ENCODE assay signal across 8 cellular contexts in the genomic region with DNA sequence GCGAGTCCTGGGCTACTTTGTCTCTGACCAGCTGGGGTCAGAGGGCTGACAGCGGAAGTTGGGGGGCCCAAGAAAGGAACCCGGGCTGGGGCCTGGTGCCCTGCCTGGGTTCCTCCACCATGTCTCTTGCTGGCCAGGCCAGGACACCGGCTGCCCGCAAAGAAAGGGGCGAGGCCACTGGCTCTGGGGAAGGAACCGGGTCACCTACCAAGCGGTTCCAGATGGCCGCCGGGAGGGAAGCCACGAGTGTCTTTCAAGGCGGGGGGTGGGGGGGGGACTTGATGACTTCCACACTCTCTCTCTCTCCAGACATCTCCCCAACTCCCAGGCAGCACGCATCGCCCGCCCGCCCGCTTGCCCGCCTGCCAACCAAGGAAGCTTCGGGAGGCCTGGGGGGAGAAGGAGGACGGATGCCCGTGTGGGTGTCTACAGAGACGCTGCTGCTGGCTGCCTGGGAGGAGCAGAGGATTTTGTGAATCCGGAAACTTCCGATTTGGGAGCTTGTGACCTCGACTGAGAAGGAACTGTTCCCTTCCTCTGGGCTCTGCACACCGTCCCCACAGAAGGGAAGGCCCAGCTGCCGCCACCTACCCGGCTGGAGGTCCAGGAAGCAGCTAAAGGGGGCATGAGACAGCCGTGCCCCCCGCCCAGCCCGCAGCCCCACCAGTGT. TPM values are rescaled to one million over a fixed set of nuclear protein-coding genes. Genes with fewer than 3 reads are reported as not detected.
DNase-seq lines count a peak whose midpoint lies in the region; ATAC-seq and TF ChIP-seq lines count a peak whose summit lies in the region.

No MANE protein-coding gene starts in this region.

- TF ChIP-seq POLR2A in suprapubic skin (IDR thresholded peaks at IDR 0.05): no peak

- H3K9me3 ChIP-seq in ectodermal cell (ENCODE audit: control insufficient read depth, low read length) (no peaks in the 10 kb centered on the region), mesenchymal stem cell (ENCODE audit: control insufficient read depth, low read length) (no peaks in the 10 kb centered on the region), suprapubic skin (no peaks in the 10 kb centered on the region)

- no peak for TF ChIP-seq EP300 in suprapubic skin (IDR thresholded peaks at IDR 0.05)

- TF ChIP-seq CTCF in suprapubic skin (IDR thresholded peaks at IDR 0.05): no peak

- H2BK12ac ChIP-seq in mesenchymal stem cell (ENCODE audit: low read length in 2 of 2): peak overlapping the region in 1 of 2 experiments; percentile 85

- intact Hi-C loops in posterior vena cava (cut with DNase I): loop anchor here in 1 of 2 donors (2.0 kb wide), 1 partner anchor 32 kb away; no protein-coding TSS in a partner anchor

- H3K79me1 ChIP-seq in mesenchymal stem cell (replicated peaks; ENCODE audit: low read length, poor library complexity, severe bottlenecking): no peaks in the 10 kb centered on the region

- DNase-seq in AG08395 (ENCODE audit: low spot score): peak; percentile 86
- peak; percentile 39 for DNase-seq in SKM-1 (lab: John Stamatoyannopoulos, UW; ENCODE audit: unreplicated experiment)
- DNase-seq in mesenchymal stem cell: peak; percentile 74
- peak in 1 of 2 donors; percentile 80 for DNase-seq in suprapubic skin (ENCODE audit: low spot score in 2 of 2)
- DNase-seq in posterior vena cava (ENCODE audit: low spot score): no peak

- H2BK5ac ChIP-seq in mesenchymal stem cell (ENCODE audit: low read depth, low read length, poor library complexity, severe bottlenecking): no peak overlapping the region

- peak overlapping the region; percentile 92 for H3K9ac ChIP-seq in mesenchymal stem cell (ENCODE audit: low read length)

- peak overlapping the region; percentile 75 for H3K4me3 ChIP-seq in ectodermal cell (ENCODE audit: insufficient read depth, low read depth, low read length)
- peak overlapping the region; percentile 96 to 98 for H3K4me3 ChIP-seq in mesenchymal stem cell (ENCODE audit: insufficient read depth in 1 of 2, low read depth in 1 of 2, low read length in 2 of 2)
- peak overlapping the region; percentile 88 for H3K4me3 ChIP-seq in suprapubic skin

- H3K4me1 ChIP-seq in ectodermal cell (ENCODE audit: control insufficient read depth, insufficient read depth, low read length) (no peaks in the 10 kb centered on the region), mesenchymal stem cell (ENCODE audit: control insufficient read depth, insufficient read depth, low read depth, low read length) (peaks cover 40% of the 10 kb centered on the region), suprapubic skin (peaks cover 25% of the 10 kb centered on the region)

- ATAC-seq in GM19452 (IDR thresholded peaks at IDR 0.05; ENCODE audit: unreplicated experiment) (peak; percentile 5), GM18517 (IDR thresholded peaks at IDR 0.05; ENCODE audit: unreplicated experiment) (no peak)

- peak overlapping the region; percentile 42 for H2BK120ac ChIP-seq in mesenchymal stem cell (ENCODE audit: low read depth, low read length)

- peak overlapping the region; percentile 31 to 97 for H3K4ac ChIP-seq in mesenchymal stem cell (ENCODE audit: low read depth in 1 of 2, low read length in 2 of 2)

- no peak overlapping the region for H3K23ac ChIP-seq in mesenchymal stem cell (ENCODE audit: low read length in 2 of 2)

- no peaks in the 10 kb centered on the region for H3K27me3 ChIP-seq in ectodermal cell (ENCODE audit: control insufficient read depth, insufficient read depth, low read length, poor library complexity, severe bottlenecking)
- no peaks in the 10 kb centered on the region for H3K27me3 ChIP-seq in mesenchymal stem cell (ENCODE audit: control insufficient read depth in 1 of 2, insufficient read depth in 1 of 2, low read length in 2 of 2)
- no peaks in the 10 kb centered on the region for H3K27me3 ChIP-seq in suprapubic skin

- no peak overlapping the region for H2AFZ ChIP-seq in mesenchymal stem cell (ENCODE audit: low read depth, low read length)

- H3K36me3 ChIP-seq in ectodermal cell (ENCODE audit: control insufficient read depth, insufficient read depth, low read length) (no peaks in the 10 kb centered on the region), mesenchymal stem cell (ENCODE audit: control insufficient read depth in 1 of 2, insufficient read depth in 2 of 2, low read depth in 1 of 2, low read length in 2 of 2) (peaks cover 0 to 39% of the 10 kb centered on the region in 2 experiments), suprapubic skin (no peaks in the 10 kb centered on the region)

- peak overlapping the region; percentile 54 for H2BK15ac ChIP-seq in mesenchymal stem cell (ENCODE audit: low read depth, poor library complexity, severe bottlenecking)

- peak overlapping the region; percentile 66 for H4K8ac ChIP-seq in mesenchymal stem cell (ENCODE audit: low read length)

- no peak overlapping the region for H2AK5ac ChIP-seq in mesenchymal stem cell (ENCODE audit: low read length, severe bottlenecking)

- H4K91ac ChIP-seq in mesenchymal stem cell (ENCODE audit: low read length): peak overlapping the region; percentile 25

- H3K27ac ChIP-seq in ectodermal cell (ENCODE audit: insufficient read depth, low read depth, low read length, poor library complexity, severe bottlenecking): no peak overlapping the region
- peak overlapping the region; percentile 69 for H3K27ac ChIP-seq in mesenchymal stem cell (ENCODE audit: low read length, poor library complexity, severe bottlenecking)
- peak overlapping the region; percentile 81 for H3K27ac ChIP-seq in suprapubic skin

- peak overlapping the region; percentile 99 for H3K4me2 ChIP-seq in mesenchymal stem cell (ENCODE audit: low read length, poor library complexity, severe bottlenecking)

- WGBS in ectodermal cell, 2 experiments: 41% methylated on average over 26 to 31 of the region's 31 CpGs
- WGBS in mesenchymal stem cell: 13% methylated on average over 26 of the region's 31 CpGs
- 5% methylated on average over 16 of the region's 31 CpGs for WGBS in suprapubic skin

- H3K18ac ChIP-seq in mesenchymal stem cell (ENCODE audit: low read depth in 1 of 2, low read length in 2 of 2): peak overlapping the region; percentile 80 to 98

- H3K14ac ChIP-seq in mesenchymal stem cell (ENCODE audit: low read length in 2 of 2): peak overlapping the region in 1 of 2 experiments; percentile 100

RNA-seq across cellular contexts. Expression of a gene that starts 1.1 kb away (rescaled TPM):
- polyA plus RNA-seq in ectodermal cell (2013, experiment 1 of 4): 48.9 TPM
- 46.0 TPM for polyA plus RNA-seq in ectodermal cell (2013, experiment 2 of 4)
- polyA plus RNA-seq in ectodermal cell (2013, experiment 3 of 4): 28.5 TPM
- polyA plus RNA-seq in ectodermal cell (2013, experiment 4 of 4): 32.1 TPM
- polyA plus RNA-seq in mesenchymal stem cell (2013, experiment 1 of 2): 52.2 TPM
- polyA plus RNA-seq in mesenchymal stem cell (2013, experiment 2 of 2): 51.8 TPM
- 10 to 100 TPM; 16.5 to 25.7 (median 20.8) TPM for total RNA-seq in suprapubic skin
- 10 to 100 TPM; 80.9 to 85.4 TPM for total RNA-seq in posterior vena cava

RNA-seq across cellular contexts. Expression of a gene that starts 9.0 kb away (rescaled TPM):
- polyA plus RNA-seq in ectodermal cell (2013, experiment 1 of 4): 17.7 TPM
- 26.8 TPM for polyA plus RNA-seq in ectodermal cell (2013, experiment 2 of 4)
- 19.8 TPM for polyA plus RNA-seq in ectodermal cell (2013, experiment 3 of 4)
- 23.9 TPM for polyA plus RNA-seq in ectodermal cell (2013, experiment 4 of 4)
- not detected for polyA plus RNA-seq in mesenchymal stem cell (2013, experiment 1 of 2)
- not detected for polyA plus RNA-seq in mesenchymal stem cell (2013, experiment 2 of 2)
- 10 to 100 TPM; 11.4 to 28.1 (median 20.1) TPM for total RNA-seq in suprapubic skin
- under 1 TPM in 1 of 2 donors, not detected in 1; 0.10 TPM for total RNA-seq in posterior vena cava

Comparison
In these comparisons a context has a peak if more than half of its experiments do, and no peak if none do; other contexts are left out.
1. RNA of a gene that starts 9.0 kb away (total RNA-seq): 11.4 to 28.1 TPM in suprapubic skin; 0.10 TPM in posterior vena cava; every median in the first group is over 10 times any median in the second.
2. Peak in every context shown above with its lines, with median percentiles within 50 percentile points of each other: H3K4me3 ChIP-seq.